In genomic region chr12:55725556-55725955, GRCh38 we compare ENCODE assay signal across 9 cellular contexts. TPM values are rescaled to one million over a fixed set of nuclear protein-coding genes. Genes with fewer than 3 reads are reported as not detected.
A peak's percentile ranks its signal among the peaks of the same experiment; 100 is the strongest.
DNase-seq lines count a peak whose midpoint lies in the region; ATAC-seq and TF ChIP-seq lines count a peak whose summit lies in the region.
"Had no signal": no experiment of that assay in that cellular context is flagged by ENCODE, and none has a peak within 500 bp of the region (broad histone marks: within the 10 kb centered on the region; RNA-seq: fewer than 3 reads in every experiment).

No MANE protein-coding gene starts in this region.

- H3K9me3 ChIP-seq in body of pancreas: no peaks in the 10 kb centered on the region

- POLR2A ChIA-PET in activated CD4-positive, alpha-beta T cell treated with anti-CD3 and anti-CD28 coated beads, Interleukin-2, amount 10 ng/mL, durations not matched to agents 7 days and 5 days (lab: Charles Lee): no interaction called here

- WGBS in body of pancreas, 2 donors: 57 to 65% methylated on average over 3 of the region's 3 CpGs

- H3K4me3 Mint-ChIP-seq in activated CD4-positive, alpha-beta T cell treated with anti-CD3 and anti-CD28 coated beads, Interleukin-2, amount 10 ng/mL, durations not matched to agents 7 days and 5 days: no peak overlapping the region
- peak overlapping the region; percentile 96 for H3K4me3 Mint-ChIP-seq in glutamatergic neuron (ENCODE audit: unreplicated experiment)
- H3K4me3 Mint-ChIP-seq: activated T-cell treated with anti-CD3 and anti-CD28 coated beads, Interleukin-2, amount 50 U/mL, for 4 hours had no signal

- TF ChIP-seq CTCF in glutamatergic neuron (IDR thresholded peaks at IDR 0.05; ENCODE audit: partially characterized antibody, unreplicated experiment): no peak
- no peak for TF ChIP-seq CTCF in body of pancreas (IDR thresholded peaks at IDR 0.05)

- H3K27me3 ChIP-seq in body of pancreas: no peaks in the 10 kb centered on the region

- DNase-seq in activated CD4-positive, alpha-beta T cell treated with anti-CD3 and anti-CD28 coated beads, Interleukin-2, amount 10 ng/mL, durations not matched to agents 7 days and 5 days: no peak
- no peak for DNase-seq in activated CD4-positive, alpha-beta T cell treated with anti-CD3 and anti-CD28 coated beads for 48 hours
- DNase-seq in glutamatergic neuron: no peak
- no peak for DNase-seq in substantia nigra (lab: John Stamatoyannopoulos, UW)
- no peak for DNase-seq in body of pancreas
- DNase-seq: activated T-cell treated with anti-CD3 and anti-CD28 coated beads, Interleukin-2, amount 50 U/mL, for 4 hours; EL; left cardiac atrium had no signal

- peaks cover 0 to 7% of the 10 kb centered on the region in 2 donors for H3K36me3 ChIP-seq in body of pancreas (replicated peaks in 1 of 2; ENCODE audit: insufficient read depth in 1 of 2, low read depth in 2 of 2)

- H3K27ac Mint-ChIP-seq in activated CD4-positive, alpha-beta T cell treated with anti-CD3 and anti-CD28 coated beads, Interleukin-2, amount 10 ng/mL, durations not matched to agents 7 days and 5 days: peak overlapping the region; percentile 68
- peak overlapping the region; percentile 80 for H3K27ac Mint-ChIP-seq in glutamatergic neuron (ENCODE audit: unreplicated experiment)

- CTCF ChIA-PET in activated CD4-positive, alpha-beta T cell treated with anti-CD3 and anti-CD28 coated beads, Interleukin-2, amount 10 ng/mL, durations not matched to agents 7 days and 5 days (lab: Charles Lee): interaction anchor here (0.6 to 2.4 kb wide), 4 partner anchors 12 to 60 kb away, joined by 3 to 33 read pairs (median 6); no protein-coding TSS in a partner anchor

- H3K36me3 Mint-ChIP-seq in activated CD4-positive, alpha-beta T cell treated with anti-CD3 and anti-CD28 coated beads, Interleukin-2, amount 10 ng/mL, durations not matched to agents 7 days and 5 days (ENCODE audit: low read depth): peaks cover 21% of the 10 kb centered on the region
- H3K36me3 Mint-ChIP-seq in glutamatergic neuron (ENCODE audit: unreplicated experiment): peaks cover 9% of the 10 kb centered on the region

- H3K4me1 ChIP-seq in body of pancreas: peaks cover 65% of the 10 kb centered on the region

- peaks cover 41% of the 10 kb centered on the region for H3K4me1 Mint-ChIP-seq in activated CD4-positive, alpha-beta T cell treated with anti-CD3 and anti-CD28 coated beads, Interleukin-2, amount 10 ng/mL, durations not matched to agents 7 days and 5 days
- peaks cover 30% of the 10 kb centered on the region for H3K4me1 Mint-ChIP-seq in glutamatergic neuron (ENCODE audit: low read depth, unreplicated experiment)

- no peaks in the 10 kb centered on the region for H3K9me3 Mint-ChIP-seq in activated CD4-positive, alpha-beta T cell treated with anti-CD3 and anti-CD28 coated beads, Interleukin-2, amount 10 ng/mL, durations not matched to agents 7 days and 5 days
- H3K9me3 Mint-ChIP-seq in glutamatergic neuron (ENCODE audit: unreplicated experiment): peaks cover 12% of the 10 kb centered on the region
- H3K9me3 Mint-ChIP-seq: activated T-cell treated with anti-CD3 and anti-CD28 coated beads, Interleukin-2, amount 50 U/mL, for 4 hours had no signal

- TF ChIP-seq POLR2A in body of pancreas (IDR thresholded peaks at IDR 0.05): no peak

- ATAC-seq in body of pancreas (no peak), GM21423 (IDR thresholded peaks at IDR 0.05; ENCODE audit: unreplicated experiment) (no peak)
- ATAC-seq: activated T-cell treated with anti-CD3 and anti-CD28 coated beads, Interleukin-2, amount 50 U/mL, for 4 hours; left cardiac atrium had no signal

- no peaks in the 10 kb centered on the region for H3K27me3 Mint-ChIP-seq in activated CD4-positive, alpha-beta T cell treated with anti-CD3 and anti-CD28 coated beads, Interleukin-2, amount 10 ng/mL, durations not matched to agents 7 days and 5 days
- H3K27me3 Mint-ChIP-seq in glutamatergic neuron (ENCODE audit: unreplicated experiment): peaks cover 13% of the 10 kb centered on the region

- intact Hi-C loops in body of pancreas (cut with DNase I): no loop called here

- H3K27ac ChIP-seq in substantia nigra (ENCODE audit: low read depth, low read length, poor library complexity, severe bottlenecking) (peak overlapping the region; percentile 1), body of pancreas (no peak overlapping the region)

- no peak overlapping the region for H3K4me3 ChIP-seq in body of pancreas

RNA-seq across cellular contexts. Expression of gene CD63, which starts 3.3 kb away (rescaled TPM):
- 100 to 1,000 TPM; 108 to 116 TPM for total RNA-seq in activated CD4-positive, alpha-beta T cell treated with anti-CD3 and anti-CD28 coated beads, Interleukin-2, amount 10 ng/mL, durations not matched to agents 7 days and 5 days
- total RNA-seq in glutamatergic neuron (ENCODE audit: unreplicated experiment) (619 TPM), body of pancreas (100 to 1,000 TPM; 341 to 511 TPM)

RNA-seq across cellular contexts. Expression of gene RDH5, which starts 5.4 kb away (rescaled TPM):
- total RNA-seq in activated CD4-positive, alpha-beta T cell treated with anti-CD3 and anti-CD28 coated beads, Interleukin-2, amount 10 ng/mL, durations not matched to agents 7 days and 5 days: 10 to 100 TPM; 23.3 to 25.8 TPM
- 6.6 TPM for total RNA-seq in glutamatergic neuron (ENCODE audit: unreplicated experiment)
- 10 to 100 TPM in 1 of 2 donors, 1 to 10 TPM in 1; 4.2 to 20.4 TPM for total RNA-seq in body of pancreas

RNA-seq across cellular contexts. Expression of gene BLOC1S1, which starts 9.7 kb away (rescaled TPM):
- 100 to 1,000 TPM; 164 to 181 TPM for total RNA-seq in activated CD4-positive, alpha-beta T cell treated with anti-CD3 and anti-CD28 coated beads, Interleukin-2, amount 10 ng/mL, durations not matched to agents 7 days and 5 days
- total RNA-seq in glutamatergic neuron (ENCODE audit: unreplicated experiment): 71.2 TPM
- total RNA-seq in body of pancreas: 100 to 1,000 TPM in 1 of 2 donors, 10 to 100 TPM in 1; 86.1 to 105 TPM

RNA-seq across cellular contexts. Expression of gene GDF11, which starts 17.4 kb away (rescaled TPM):
- total RNA-seq in activated CD4-positive, alpha-beta T cell treated with anti-CD3 and anti-CD28 coated beads, Interleukin-2, amount 10 ng/mL, durations not matched to agents 7 days and 5 days: 10 to 100 TPM in 1 of 2 experiments, 1 to 10 TPM in 1; 9.7 to 10.4 TPM
- total RNA-seq in glutamatergic neuron (ENCODE audit: unreplicated experiment) (52.4 TPM), body of pancreas (under 1 TPM; 0.33 to 0.78 TPM)

RNA-seq across cellular contexts. Expression of gene ITGA7, which starts 17.9 kb away (rescaled TPM):
- 1 to 10 TPM; 3.1 TPM for total RNA-seq in activated CD4-positive, alpha-beta T cell treated with anti-CD3 and anti-CD28 coated beads, Interleukin-2, amount 10 ng/mL, durations not matched to agents 7 days and 5 days
- 156 TPM for total RNA-seq in glutamatergic neuron (ENCODE audit: unreplicated experiment)
- total RNA-seq in body of pancreas: 10 to 100 TPM; 11.4 to 52.1 TPM
